21 cellular contexts compared by ENCODE assay signal in the genomic region with DNA sequence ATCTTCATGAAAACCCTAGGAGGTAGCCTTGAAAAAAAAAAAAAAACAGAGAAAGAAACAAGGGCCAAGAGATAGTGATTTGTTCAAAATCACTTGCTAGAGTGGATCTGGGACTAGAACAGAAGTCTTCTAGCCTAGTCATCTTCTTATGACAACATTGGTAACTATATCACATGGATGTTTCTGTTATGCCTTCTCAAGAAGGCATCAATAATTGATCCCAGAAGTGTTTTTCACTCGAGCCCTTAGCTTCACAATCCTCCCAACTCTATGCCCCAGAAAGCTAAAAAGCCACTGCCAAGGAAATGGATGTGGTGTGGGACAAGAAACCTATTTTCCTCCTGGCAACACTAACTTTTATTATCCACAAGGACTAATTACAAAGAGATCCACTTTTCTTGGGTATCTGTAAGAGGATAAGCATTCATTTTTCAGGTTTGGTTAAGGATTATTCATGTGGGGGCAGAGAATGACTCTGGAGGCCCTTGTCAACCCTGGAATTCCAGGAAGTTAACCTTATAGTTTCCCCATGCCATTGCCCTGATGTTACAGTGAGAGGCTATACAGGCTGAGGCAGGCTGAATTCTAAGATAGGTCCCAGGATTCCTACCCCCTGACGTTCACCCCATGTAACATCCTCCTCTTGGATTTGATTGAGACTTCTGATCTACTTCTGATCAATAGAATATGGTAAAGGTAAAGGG.
DNase-seq lines count a peak whose midpoint lies in the region; TF ChIP-seq lines count a peak whose summit lies in the region.
"Had no signal": no experiment of that assay in that cellular context is flagged by ENCODE, and none has a peak within 500 bp of the region (broad histone marks: within the 10 kb centered on the region; RNA-seq: fewer than 3 reads in every experiment).

No MANE protein-coding gene starts in this region.

- H3K4me1 ChIP-seq in endodermal cell (ENCODE audit: control insufficient read depth, insufficient read depth, low read length) (no peaks in the 10 kb centered on the region), tibial nerve (no peaks in the 10 kb centered on the region), H9 (ENCODE audit: insufficient read depth, low read length) (no peaks in the 10 kb centered on the region)
- H3K4me1 ChIP-seq: gastrocnemius medialis had no signal

- H4K91ac ChIP-seq in H9 (ENCODE audit: insufficient read length, low read depth, low read length): no peak overlapping the region

- no peak overlapping the region for H3K4ac ChIP-seq in H9 (ENCODE audit: low read depth, low read length)

- H3K4me3 Mint-ChIP-seq in endodermal cell: no peak overlapping the region
- H3K4me3 Mint-ChIP-seq in H9: no peak overlapping the region
- H3K4me3 Mint-ChIP-seq: T-cell had no signal

- no peak overlapping the region for H2BK20ac ChIP-seq in H9 (ENCODE audit: low read depth, low read length, poor library complexity, severe bottlenecking)

- H3K79me2 ChIP-seq in H9 (ENCODE audit: insufficient read depth, low read length): no peaks in the 10 kb centered on the region

- H3K18ac ChIP-seq in H9 (ENCODE audit: insufficient read length, low read depth, low read length): no peak overlapping the region

- H4K5ac ChIP-seq in H9 (ENCODE audit: insufficient read length, low read depth, low read length): no peak overlapping the region

- H3K36me3 Mint-ChIP-seq in endodermal cell (ENCODE audit: low read depth): no peaks in the 10 kb centered on the region
- H3K36me3 Mint-ChIP-seq in H9 (ENCODE audit: insufficient read depth in 1 of 3, low read depth in 3 of 3): peaks cover 3 to 13% (median 6%) of the 10 kb centered on the region in 3 experiments; a peak in 6 of 7 replicates

- no peaks in the 10 kb centered on the region for H3K4me1 Mint-ChIP-seq in endodermal cell
- H3K4me1 Mint-ChIP-seq in H9: peaks cover 9 to 11% of the 10 kb centered on the region in 2 experiments
- H3K4me1 Mint-ChIP-seq: T-cell had no signal

- no peak overlapping the region for H4K8ac ChIP-seq in H9 (replicated peaks; ENCODE audit: insufficient read length, low read depth, low read length)

- no peak overlapping the region for H2AK5ac ChIP-seq in H9 (ENCODE audit: insufficient read length, low read length)

- H3K9me3 Mint-ChIP-seq in endodermal cell (peaks cover 19% of the 10 kb centered on the region), H9 (peaks cover 11 to 24% of the 10 kb centered on the region in 2 experiments)

- no peak overlapping the region for H3K56ac ChIP-seq in H9 (ENCODE audit: insufficient read length, low read depth, low read length)

- H3K14ac ChIP-seq in H9 (ENCODE audit: insufficient read depth, low read length): no peak overlapping the region

- TF ChIP-seq EP300 in tibial nerve (IDR thresholded peaks at IDR 0.05): no peak

- H3K23me2 ChIP-seq in H9 (ENCODE audit: insufficient read length, low read depth, low read length, poor library complexity, severe bottlenecking): no peaks in the 10 kb centered on the region

- H2BK15ac ChIP-seq in H9 (ENCODE audit: low read depth, low read length): no peak overlapping the region

- H3K4me3 ChIP-seq in brain microvascular endothelial cell (ENCODE audit: low read depth, low read length) (no peak overlapping the region), endodermal cell (ENCODE audit: low read length) (no peak overlapping the region), tibial nerve (no peak overlapping the region)
- H3K4me3 ChIP-seq: gastrocnemius medialis had no signal

- DNase-seq in HCEC 1CT: peak; percentile 31
- DNase-seq in brain microvascular endothelial cell: peak; percentile 27
- peak; percentile 5 for DNase-seq in iris pigment epithelial cell (ENCODE audit: low read depth)
- no peak for DNase-seq in endodermal cell
- no peak for DNase-seq in tibial nerve (ENCODE audit: low spot score in 2 of 2)
- DNase-seq in H9: no peak
- no peak for DNase-seq in NCI-H1092 treated with DMSO at 0.1 percent for 48 hours (lab: John Stamatoyannopoulos, UW)
- DNase-seq: activated CD4-positive, alpha-beta T cell treated with anti-CD3 and anti-CD28 coated beads, Interleukin-2, amount 50 U/mL, for 4 hours; activated T-cell treated with anti-CD3 and anti-CD28 coated beads for 4 hours; DMS 273 treated with DMSO at 0.1 percent for 48 hours; effector memory CD4-positive, alpha-beta T cell; gastrocnemius medialis; KBM-7; left ventricle myocardium superior; NCI-H2081; NCI-H510A treated with DMSO at 0.1 percent for 48 hours; Right ventricle myocardium superior; stimulated activated CD4-positive, alpha-beta T cell treated with anti-CD3 and anti-CD28 coated beads, Interleukin-2, amount 100 ng/mL, for 48 hours; T-cell; WERI-Rb-1 had no signal

- no peak overlapping the region for H2AFZ ChIP-seq in H9 (ENCODE audit: low read length)

- H3K4me2 ChIP-seq in H9 (ENCODE audit: insufficient read depth, insufficient read length, low read length): no peak overlapping the region

- H3K23ac ChIP-seq in H9 (ENCODE audit: insufficient read length, low read depth, low read length): no peak overlapping the region

- H3K27ac Mint-ChIP-seq in endodermal cell: no peak overlapping the region
- no peak overlapping the region for H3K27ac Mint-ChIP-seq in H9
- H3K27ac Mint-ChIP-seq: T-cell had no signal

- H3K27me3 ChIP-seq in brain microvascular endothelial cell (replicated peaks) (no peaks in the 10 kb centered on the region), endodermal cell (ENCODE audit: control insufficient read depth, insufficient read depth, low read length, poor library complexity, severe bottlenecking) (no peaks in the 10 kb centered on the region), tibial nerve (no peaks in the 10 kb centered on the region), H9 (ENCODE audit: insufficient read depth, low read length) (no peaks in the 10 kb centered on the region)
- H3K27me3 ChIP-seq: gastrocnemius medialis had no signal

- no peak for TF ChIP-seq POLR2A in tibial nerve (IDR thresholded peaks at IDR 0.05)

- H3K9ac ChIP-seq in endodermal cell (ENCODE audit: extremely low read depth, low read length, poor library complexity, severe bottlenecking): no peak overlapping the region
- H3K9ac ChIP-seq in H9 (ENCODE audit: extremely low read depth, insufficient read length, low read length): no peak overlapping the region

- H2BK120ac ChIP-seq in H9 (ENCODE audit: low read depth, low read length, poor library complexity, severe bottlenecking): no peak overlapping the region

- in situ Hi-C loops in brain microvascular endothelial cell (cut with HindIII; ENCODE audit: low pct_ligation_motif_present, low sequenced_read_pairs): no loop called here

- no peaks in the 10 kb centered on the region for H3K36me3 ChIP-seq in brain microvascular endothelial cell (replicated peaks)
- H3K36me3 ChIP-seq in endodermal cell (ENCODE audit: control insufficient read depth, insufficient read depth, low read length): no peaks in the 10 kb centered on the region
- no peaks in the 10 kb centered on the region for H3K36me3 ChIP-seq in tibial nerve
- H3K36me3 ChIP-seq: gastrocnemius medialis, WERI-Rb-1 had no signal

- H3K79me1 ChIP-seq in H9 (ENCODE audit: insufficient read depth, low read depth, low read length, poor library complexity, severe bottlenecking): no peaks in the 10 kb centered on the region

- H2BK12ac ChIP-seq in H9 (ENCODE audit: insufficient read length, low read depth, low read length): no peak overlapping the region

- H4K20me1 ChIP-seq in H9 (ENCODE audit: control insufficient read depth, insufficient read depth, insufficient read length): no peaks in the 10 kb centered on the region

- H3K27ac ChIP-seq in brain microvascular endothelial cell (peak overlapping the region; percentile 16), endodermal cell (ENCODE audit: low read depth, low read length) (no peak overlapping the region), tibial nerve (no peak overlapping the region), H9 (ENCODE audit: insufficient read length, low read depth, low read length) (no peak overlapping the region)
- H3K27ac ChIP-seq: C4-2B, gastrocnemius medialis, WERI-Rb-1 had no signal

- TF ChIP-seq CTCF in brain microvascular endothelial cell (IDR thresholded peaks at IDR 0.05; ENCODE audit: low read depth, low read length, missing control alignments) (no peak), endodermal cell (conservative IDR thresholded peaks at IDR 0.05) (no peak), tibial nerve (IDR thresholded peaks at IDR 0.05) (no peak), H9 (conservative IDR thresholded peaks at IDR 0.05) (no peak)

- H3K27me3 Mint-ChIP-seq in endodermal cell (ENCODE audit: insufficient read depth): no peaks in the 10 kb centered on the region
- peaks cover 2% of the 10 kb centered on the region; the same call in 1 of the 2 replicates for H3K27me3 Mint-ChIP-seq in H9 (ENCODE audit: low read depth)

- peaks cover 5% of the 10 kb centered on the region for H3K9me3 ChIP-seq in endodermal cell (ENCODE audit: control insufficient read depth, low read length)
- H3K9me3 ChIP-seq in tibial nerve: peaks cover 0 to 16% (median 0%) of the 10 kb centered on the region in 4 donors
- no peaks in the 10 kb centered on the region for H3K9me3 ChIP-seq in H9 (ENCODE audit: control insufficient read depth, low read depth, low read length)
- H3K9me3 ChIP-seq: gastrocnemius medialis had no signal

- WGBS in endodermal cell (ENCODE audit: insufficient coverage in 1 of 2, insufficient read length in 1 of 2), 2 experiments: 86% methylated on average over 2 of the region's 2 CpGs; no CpG with 5 or more reads in 1 of the 2 experiments
- WGBS in tibial nerve, 2 donors: 36 to 46% methylated on average over 2 of the region's 2 CpGs
- no CpG with 5 or more reads among the region's 2 CpGs for WGBS in H9 (ENCODE audit: extremely low coverage, insufficient read length, low lambda C conversion rate)

- H3T11ph ChIP-seq in H9 (ENCODE audit: low read length): no peak overlapping the region

- no peak overlapping the region for H2BK5ac ChIP-seq in H9 (ENCODE audit: insufficient read length, low read length)

Comparison
In these comparisons a context has a peak if more than half of its experiments do, and no peak if none do; other contexts are left out.
1. DNase-seq: peak in HCEC 1CT (single experiment), brain microvascular endothelial cell (single experiment) and iris pigment epithelial cell (single experiment); none in endodermal cell (single experiment), tibial nerve (0 of 2), H9 (single experiment) and NCI-H1092 treated with DMSO at 0.1 percent for 48 hours (single experiment).